ENCODE assay signal across 27 cellular contexts in genomic region chr6:100382031-100382430, GRCh38.
DNase-seq lines count a peak whose midpoint lies in the region; ATAC-seq, FAIRE-seq and TF ChIP-seq lines count a peak whose summit lies in the region.
"Had no signal": no experiment of that assay in that cellular context is flagged by ENCODE, and none has a peak within 500 bp of the region (broad histone marks: within the 10 kb centered on the region; RNA-seq: fewer than 3 reads in every experiment).

No MANE protein-coding gene starts in this region.

- intact Hi-C loops in endothelial cell of umbilical vein (cut with micrococcal nuclease): loop anchor here (2.0 kb wide), 1 partner anchor 35 kb away; no protein-coding TSS in a partner anchor
- intact Hi-C loops in activated naive CD4-positive, alpha-beta T cell treated with anti-CD3 and anti-CD28 coated beads for 36 hours (cut with micrococcal nuclease): no loop called here

- peak; percentile 14 for DNase-seq in HPDE6-E6E7 (ENCODE audit: extremely low spot score)
- peak; percentile 85 for DNase-seq in NCI-H1436 treated with DMSO at 0.1 percent for 48 hours (lab: John Stamatoyannopoulos, UW)
- peak; percentile 2 for DNase-seq in endothelial cell of umbilical vein (ENCODE audit: low read depth, low spot score)
- peak; percentile 13 for DNase-seq in kidney tubule cell (ENCODE audit: low spot score)
- DNase-seq in NCI-H226: no peak
- DNase-seq in activated naive CD4-positive, alpha-beta T cell treated with anti-CD3 and anti-CD28 coated beads for 36 hours: no peak
- DNase-seq: activated CD4-positive, alpha-beta T cell treated with anti-CD3 and anti-CD28 coated beads, Interleukin-2, amount 50 U/mL, for 4 hours; activated naive CD4-positive, alpha-beta T cell treated with Interleukin-2 at 50 U/mL for 16 hours; activated T-cell treated with anti-CD3 and anti-CD28 coated beads, Interleukin-2, amount 50 U/mL, for 72 hours; adrenal gland; Caco-2; DMS79; dorsolateral prefrontal cortex; GF-D8; left ventricle myocardium inferior; mesendoderm; NCI-H146; RPMI8226; stimulated activated CD4-positive, alpha-beta T cell treated with anti-CD3 and anti-CD28 coated beads, Interleukin-4, amount 100 ng/mL, for 24 hours; tibial artery had no signal

- H3K4me3 Mint-ChIP-seq in activated naive CD4-positive, alpha-beta T cell treated with anti-CD3 and anti-CD28 coated beads for 36 hours: no peak overlapping the region
- H3K4me3 Mint-ChIP-seq: activated T-cell treated with anti-CD3 and anti-CD28 coated beads, Interleukin-2, amount 50 U/mL, for 72 hours; brain had no signal

- no peaks in the 10 kb centered on the region for H3K36me3 ChIP-seq in endothelial cell of umbilical vein (ENCODE audit: control insufficient read depth in 2 of 2, extremely low read depth in 1 of 2, insufficient read depth in 2 of 2, low read length in 2 of 2)
- H3K36me3 ChIP-seq: adrenal gland, left ventricle myocardium inferior, tibial artery had no signal

- no peak for ATAC-seq in GM21576 (IDR thresholded peaks at IDR 0.05; ENCODE audit: unreplicated experiment)
- ATAC-seq: activated CD4-positive, CD25-positive, alpha-beta regulatory T cell treated with anti-CD3 and anti-CD28 coated beads, Interleukin-2, amount 50 U/mL, for 24 hours; activated T-cell treated with anti-CD3 and anti-CD28 coated beads, Interleukin-2, amount 50 U/mL, for 72 hours had no signal

- H3K4me1 Mint-ChIP-seq in activated naive CD4-positive, alpha-beta T cell treated with anti-CD3 and anti-CD28 coated beads for 36 hours (ENCODE audit: low read depth): no peaks in the 10 kb centered on the region
- H3K4me1 Mint-ChIP-seq: brain had no signal

- no peak overlapping the region for H3K4me3 ChIP-seq in endothelial cell of umbilical vein (replicated peaks in 1 of 3; ENCODE audit: insufficient read depth in 1 of 3, low read depth in 1 of 3, low read length in 3 of 3)
- H3K4me3 ChIP-seq: adrenal gland, dorsolateral prefrontal cortex, left ventricle myocardium inferior, tibial artery had no signal

- H3K36me3 Mint-ChIP-seq in activated naive CD4-positive, alpha-beta T cell treated with anti-CD3 and anti-CD28 coated beads for 36 hours (ENCODE audit: low read depth): no peaks in the 10 kb centered on the region
- H3K36me3 Mint-ChIP-seq: brain had no signal

- H3K27me3 ChIP-seq in endothelial cell of umbilical vein (ENCODE audit: control insufficient read depth in 2 of 2, insufficient read depth in 2 of 2, low read length in 2 of 2): no peaks in the 10 kb centered on the region
- H3K27me3 ChIP-seq: tibial artery had no signal

- peak; percentile 73 for FAIRE-seq in endothelial cell of umbilical vein (lab: Jason Lieb, UNC)
- FAIRE-seq: endometrium, H1 had no signal

- H4K20me1 ChIP-seq in endothelial cell of umbilical vein (replicated peaks; ENCODE audit: control insufficient read depth, extremely low read depth, insufficient read depth, low read length): no peaks in the 10 kb centered on the region

- dilution Hi-C loops in endothelial cell of umbilical vein (cut with MboI; ENCODE audit: extremely low pct_ligation_motif_present, low sequenced_read_pairs): no loop called here

- H3K9ac ChIP-seq in endothelial cell of umbilical vein (replicated peaks; ENCODE audit: extremely low read depth, insufficient read depth, low read length): no peak overlapping the region
- H3K9ac ChIP-seq: KMS-11 had no signal

- H3K9me1 ChIP-seq in endothelial cell of umbilical vein (replicated peaks; ENCODE audit: control insufficient read depth, extremely low read depth, insufficient read depth, low read length): no peaks in the 10 kb centered on the region

- H3K9me3 Mint-ChIP-seq in activated naive CD4-positive, alpha-beta T cell treated with anti-CD3 and anti-CD28 coated beads for 36 hours: no peaks in the 10 kb centered on the region
- H3K9me3 Mint-ChIP-seq: activated T-cell treated with anti-CD3 and anti-CD28 coated beads, Interleukin-2, amount 50 U/mL, for 72 hours; brain had no signal

- no peaks in the 10 kb centered on the region for H3K79me2 ChIP-seq in endothelial cell of umbilical vein (ENCODE audit: control insufficient read depth, insufficient read depth, low read length)

- CTCF ChIA-PET in endothelial cell of umbilical vein (lab: Charles Lee): no interaction called here
- CTCF ChIA-PET in activated naive CD4-positive, alpha-beta T cell treated with anti-CD3 and anti-CD28 coated beads for 36 hours (lab: Charles Lee): no interaction called here

- no peaks in the 10 kb centered on the region for H3K9me3 ChIP-seq in endothelial cell of umbilical vein (replicated peaks; ENCODE audit: control insufficient read depth, insufficient read depth, low read length)
- H3K9me3 ChIP-seq: adrenal gland, Caco-2, left ventricle myocardium inferior, tibial artery had no signal

- no peak for TF ChIP-seq CTCF in endothelial cell of umbilical vein (IDR thresholded peaks at IDR 0.05; ENCODE audit: extremely low read depth in 1 of 2, insufficient read depth in 1 of 2, low read depth in 1 of 2, low read length in 2 of 2)

- H3K27ac ChIP-seq in endothelial cell of umbilical vein (ENCODE audit: insufficient read depth, low read depth, low read length): no peak overlapping the region
- H3K27ac ChIP-seq: adrenal gland, C4-2B, dorsolateral prefrontal cortex, KMS-11, left ventricle myocardium inferior, tibial artery had no signal

- H3K27me3 Mint-ChIP-seq in activated naive CD4-positive, alpha-beta T cell treated with anti-CD3 and anti-CD28 coated beads for 36 hours (ENCODE audit: low read depth): peaks cover 5% of the 10 kb centered on the region
- H3K27me3 Mint-ChIP-seq: brain had no signal

- H3K4me2 ChIP-seq in endothelial cell of umbilical vein (ENCODE audit: insufficient read depth, low read length): no peak overlapping the region
- H3K4me2 ChIP-seq: KMS-11 had no signal

- H2AFZ ChIP-seq in endothelial cell of umbilical vein (ENCODE audit: low read depth, low read length): no peak overlapping the region

- POLR2A ChIA-PET in endothelial cell of umbilical vein (lab: Charles Lee): no interaction called here

- TF ChIP-seq POLR2A in endothelial cell of umbilical vein (IDR thresholded peaks at IDR 0.05; ENCODE audit: low read depth, low read length): no peak

- H3K4me1 ChIP-seq in endothelial cell of umbilical vein (ENCODE audit: control insufficient read depth, extremely low read depth, insufficient read depth, low read length): peaks cover 12% of the 10 kb centered on the region
- H3K4me1 ChIP-seq: adrenal gland, Caco-2, left ventricle myocardium inferior had no signal

- H3K27ac Mint-ChIP-seq in activated naive CD4-positive, alpha-beta T cell treated with anti-CD3 and anti-CD28 coated beads for 36 hours: no peak overlapping the region
- H3K27ac Mint-ChIP-seq: activated T-cell treated with anti-CD3 and anti-CD28 coated beads, Interleukin-2, amount 50 U/mL, for 72 hours; brain had no signal

- no TSS peak for BruUV-seq in endothelial cell of umbilical vein (replicated peaks; lab: Mats Ljungman, UMichigan)

TF ChIP-seq in endothelial cell of umbilical vein, 7 proteins besides CTCF, POLR2A, EP300 and RAD21:
- TF ChIP-seq GATA2 (IDR thresholded peaks at IDR 0.05; ENCODE audit: insufficient read depth, insufficient read length, low read depth, low read length) (no peak), EZH2 (IDR thresholded peaks at IDR 0.05; ENCODE audit: borderline replicate concordance, low read depth, low read length, severe bottlenecking) (no peak), MAX (IDR thresholded peaks at IDR 0.05; ENCODE audit: insufficient read depth, insufficient read length) (no peak), MYC (IDR thresholded peaks at IDR 0.05; ENCODE audit: low read depth, low read length) (no peak), JUN (IDR thresholded peaks at IDR 0.05; ENCODE audit: borderline replicate concordance, insufficient read depth, insufficient read length, low read depth) (no peak), FOS (IDR thresholded peaks at IDR 0.05; ENCODE audit: borderline replicate concordance, insufficient read depth, low read length) (no peak), POLR2AphosphoS5 (IDR thresholded peaks at IDR 0.05; ENCODE audit: insufficient read depth, low read depth, low read length) (no peak)

Comparison
In these comparisons a context has a peak if more than half of its experiments do, and no peak if none do; other contexts are left out.
1. DNase-seq: peak in HPDE6-E6E7 (single experiment), NCI-H1436 treated with DMSO at 0.1 percent for 48 hours (single experiment), endothelial cell of umbilical vein (single experiment) and kidney tubule cell (single experiment); none in NCI-H226 (single experiment) and activated naive CD4-positive, alpha-beta T cell treated with anti-CD3 and anti-CD28 coated beads for 36 hours (single experiment).